In the genomic region with DNA sequence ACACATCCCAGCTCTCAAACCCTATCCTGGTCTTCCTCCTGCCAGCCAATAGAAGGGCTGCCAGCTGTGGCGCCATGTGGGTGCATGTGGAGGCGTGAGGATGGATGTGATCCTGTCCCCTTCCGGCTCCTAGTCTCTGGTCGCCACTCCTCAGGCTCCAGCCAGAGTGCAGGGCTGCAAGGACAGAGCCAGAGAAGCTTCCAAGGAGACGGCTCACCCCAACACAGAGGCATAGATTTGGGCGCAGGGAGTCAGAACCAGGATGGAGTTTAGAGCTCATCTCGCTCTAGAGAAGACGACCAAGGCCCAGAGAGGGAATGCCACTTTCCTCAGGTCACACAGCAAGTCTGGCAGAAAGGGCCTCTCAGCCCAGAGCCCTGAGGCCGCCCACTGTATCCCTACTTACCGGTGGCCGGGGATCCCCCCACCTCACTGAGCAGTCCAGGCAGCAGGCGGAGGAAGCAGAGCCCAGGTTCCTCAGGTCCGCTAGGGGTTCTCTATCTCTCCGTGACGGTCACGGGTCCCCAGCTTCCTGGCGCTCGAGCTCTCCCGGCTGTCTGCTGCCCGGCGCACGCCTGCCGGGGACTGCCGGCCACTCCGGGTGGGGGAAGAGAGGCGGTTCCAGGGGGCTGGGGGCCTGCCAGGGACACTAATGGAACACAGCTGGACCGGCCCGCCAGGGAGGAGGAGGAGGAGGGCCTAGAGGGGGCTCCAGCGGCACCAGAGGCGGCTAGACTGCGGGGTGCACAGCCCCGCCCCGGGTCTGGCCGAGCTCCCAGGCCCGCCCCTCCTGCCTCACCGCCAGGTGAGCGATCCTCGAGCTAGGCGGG, we compare ENCODE assay signal across 8 cellular contexts. TPM values are rescaled to one million over a fixed set of nuclear protein-coding genes. Genes with fewer than 3 reads are reported as not detected.
DNase-seq lines count a peak whose midpoint lies in the region; ATAC-seq and TF ChIP-seq lines count a peak whose summit lies in the region.

A gene (minus strand): TSS at position 587 of the 830 bp plus-strand sequence. CDS start 1,824 bp downstream, outside the sequence.

- TF ChIP-seq CTCF in DOHH2 (IDR thresholded peaks at IDR 0.05; ENCODE audit: low read depth, low read length, poor library complexity, severe bottlenecking) = no peak
- TF ChIP-seq CTCF in Peyer's patch (IDR thresholded peaks at IDR 0.05) = no peak

- H3K4me2 ChIP-seq in DOHH2 (ENCODE audit: low read length) = 0 out of 2 replicates have a peak within 1 kb of the TSS, but pooled peaks have one; percentile 10

- H3K27me3 ChIP-seq in DOHH2 (ENCODE audit: control insufficient read depth, low read length) (peaks cover 54% of the 10 kb centered on the region), Peyer's patch (no peaks in the 10 kb centered on the region)

- peak within 1 kb of the TSS in 4 of 6 donors; percentile 29 to 66 (median 42) for H3K27ac Mint-ChIP-seq in naive B cell

- H3K9me3 ChIP-seq in DOHH2 (ENCODE audit: control insufficient read depth, insufficient read depth, low read length) (no peaks in the 10 kb centered on the region), Peyer's patch (no peaks in the 10 kb centered on the region)

- H3K27ac ChIP-seq in DOHH2 (ENCODE audit: low read depth, low read length) = no peak within 1 kb of the TSS
- peak within 1 kb of the TSS; percentile 67 to 88 (median 78) for H3K27ac ChIP-seq in Peyer's patch

- peak within 1 kb of the TSS in 7 of 8 donors; percentile 26 to 66 (median 47) for H3K4me3 Mint-ChIP-seq in naive B cell

- no peaks in the 10 kb centered on the region for H3K36me3 ChIP-seq in DOHH2 (ENCODE audit: control insufficient read depth, low read length)
- H3K36me3 ChIP-seq in Peyer's patch = no peaks in the 10 kb centered on the region

- no peak within 1 kb of the TSS for H3K4me3 ChIP-seq in DOHH2 (ENCODE audit: low read length)
- H3K4me3 ChIP-seq in Peyer's patch = peak within 1 kb of the TSS; percentile 22 to 42 (median 36)

- peak; percentile 23 to 69 (median 67) for DNase-seq in Peyer's patch
- peak; percentile 68 for DNase-seq in fibroblast of the conjunctiva (ENCODE audit: low read depth)
- no peak for DNase-seq in naive B cell
- DNase-seq in D341Med (ENCODE audit: low spot score) = no peak

- H3K36me3 Mint-ChIP-seq in naive B cell = no peaks in the 10 kb centered on the region

- no peak for TF ChIP-seq POLR2A in Peyer's patch (IDR thresholded peaks at IDR 0.05)

- no peaks in the 10 kb centered on the region for H4K20me1 ChIP-seq in DOHH2 (ENCODE audit: control insufficient read depth, insufficient read depth, low read depth, low read length)

- ATAC-seq in naive B cell (ENCODE audit: low read depth in 2 of 2) (peak; percentile 40 to 49), GM19395 (IDR thresholded peaks at IDR 0.05; ENCODE audit: unreplicated experiment) (no peak), HG03045 (IDR thresholded peaks at IDR 0.05; ENCODE audit: unreplicated experiment) (no peak), HG02588 (IDR thresholded peaks at IDR 0.05; ENCODE audit: unreplicated experiment) (no peak)

- H3K4me1 Mint-ChIP-seq in naive B cell = peaks cover 34 to 50% (median 39%) of the 10 kb centered on the region in 3 donors

- no peaks in the 10 kb centered on the region for H3K79me2 ChIP-seq in DOHH2 (ENCODE audit: control insufficient read depth, low read length)

- H3K4me1 ChIP-seq in DOHH2 (ENCODE audit: control insufficient read depth, low read length) (peaks cover 26% of the 10 kb centered on the region), Peyer's patch (peaks cover 0 to 35% (median 18%) of the 10 kb centered on the region in 4 donors)

- H3F3A ChIP-seq in DOHH2 (ENCODE audit: control insufficient read depth, insufficient read depth) = no peaks in the 10 kb centered on the region

- H3K9me2 ChIP-seq in DOHH2 (replicated peaks; ENCODE audit: control insufficient read depth, low read length) = no peaks in the 10 kb centered on the region

- H3K9me3 Mint-ChIP-seq in naive B cell = no peaks in the 10 kb centered on the region

- peaks cover 37 to 92% (median 73%) of the 10 kb centered on the region in 3 donors for H3K27me3 Mint-ChIP-seq in naive B cell

RNA-seq across cellular contexts. Expression of the gene that starts here (rescaled TPM):
- 100 to 1,000 TPM in 1 of 4 donors, 10 to 100 TPM in 3; 18.2 to 201 (median 58.3) TPM for total RNA-seq in Peyer's patch
- 1 to 10 TPM in 1 of 6 donors, under 1 TPM in 1, not detected in 4; 0.64 to 1.2 TPM for polyA plus RNA-seq in naive B cell (ENCODE audit: low read depth in 6 of 6)

Comparison
In these comparisons a context has a peak if more than half of its experiments do, and no peak if none do; other contexts are left out.
1. DNase-seq: peak in Peyer's patch (3 of 3) and fibroblast of the conjunctiva (single experiment); none in naive B cell (single experiment) and D341Med (single experiment).
2. ATAC-seq: peak in naive B cell (2 of 2); none in GM19395 (single experiment), HG03045 (single experiment) and HG02588 (single experiment).